1 cellular context compared by ENCODE assay signal in the genomic region with DNA sequence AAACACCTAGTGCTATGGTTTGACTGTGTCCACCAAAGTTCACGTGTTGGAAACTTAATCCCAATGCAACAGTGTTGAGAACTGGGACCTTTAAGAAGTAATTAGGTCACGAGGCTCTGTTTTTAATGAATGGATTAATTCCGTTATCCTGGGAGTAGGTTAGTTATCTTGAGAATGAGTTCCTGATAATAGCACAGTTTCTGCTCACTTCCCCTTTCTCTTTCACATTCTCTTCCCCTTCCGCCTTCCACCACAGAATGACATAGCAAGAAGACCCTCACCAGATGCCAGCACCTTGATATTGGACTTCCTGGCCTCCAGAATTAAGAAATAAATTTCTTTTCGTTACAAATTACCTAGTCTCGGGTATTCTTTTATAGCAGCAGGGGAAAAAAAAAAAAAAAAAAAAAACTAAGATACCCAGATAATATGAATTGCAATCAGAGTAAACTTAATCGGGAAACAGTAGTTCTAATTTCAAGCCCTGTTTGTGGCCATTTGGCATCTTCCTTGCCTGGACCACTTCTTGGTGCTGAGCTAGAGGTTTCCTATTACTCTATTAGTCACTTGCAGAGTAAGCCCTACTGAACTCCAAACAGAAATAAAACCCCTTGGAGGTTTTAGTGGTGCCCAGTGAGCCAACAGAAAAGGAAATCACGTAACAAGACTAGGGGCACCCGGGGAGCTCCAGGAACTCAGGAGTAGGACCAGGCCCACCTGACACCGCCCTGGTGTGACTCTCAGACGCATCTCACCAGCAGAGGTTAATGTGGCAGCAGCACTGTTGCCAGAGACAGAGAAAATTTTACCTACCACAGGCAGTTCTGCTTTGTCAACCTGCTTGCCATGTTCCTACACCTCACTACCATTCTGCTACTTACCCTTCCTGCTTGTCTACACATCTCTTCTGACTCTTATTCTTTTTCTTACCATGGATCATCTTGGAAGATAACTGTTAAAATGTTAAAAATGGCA.
TF ChIP-seq lines count a peak whose summit lies in the region.

No MANE protein-coding gene starts in this region.

TF ChIP-seq in IMR-90, 13 proteins besides CTCF, POLR2A, EP300 and RAD21 (continued from another document):
- TF ChIP-seq, protein P1, sequence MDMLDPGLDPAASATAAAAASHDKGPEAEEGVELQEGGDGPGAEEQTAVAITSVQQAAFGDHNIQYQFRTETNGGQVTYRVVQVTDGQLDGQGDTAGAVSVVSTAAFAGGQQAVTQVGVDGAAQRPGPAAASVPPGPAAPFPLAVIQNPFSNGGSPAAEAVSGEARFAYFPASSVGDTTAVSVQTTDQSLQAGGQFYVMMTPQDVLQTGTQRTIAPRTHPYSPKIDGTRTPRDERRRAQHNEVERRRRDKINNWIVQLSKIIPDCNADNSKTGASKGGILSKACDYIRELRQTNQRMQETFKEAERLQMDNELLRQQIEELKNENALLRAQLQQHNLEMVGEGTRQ (IDR thresholded peaks at IDR 0.05; ENCODE audit: low read depth, low read length) = no peak
- TF ChIP-seq, protein P2, sequence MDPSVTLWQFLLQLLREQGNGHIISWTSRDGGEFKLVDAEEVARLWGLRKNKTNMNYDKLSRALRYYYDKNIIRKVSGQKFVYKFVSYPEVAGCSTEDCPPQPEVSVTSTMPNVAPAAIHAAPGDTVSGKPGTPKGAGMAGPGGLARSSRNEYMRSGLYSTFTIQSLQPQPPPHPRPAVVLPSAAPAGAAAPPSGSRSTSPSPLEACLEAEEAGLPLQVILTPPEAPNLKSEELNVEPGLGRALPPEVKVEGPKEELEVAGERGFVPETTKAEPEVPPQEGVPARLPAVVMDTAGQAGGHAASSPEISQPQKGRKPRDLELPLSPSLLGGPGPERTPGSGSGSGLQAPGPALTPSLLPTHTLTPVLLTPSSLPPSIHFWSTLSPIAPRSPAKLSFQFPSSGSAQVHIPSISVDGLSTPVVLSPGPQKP (IDR thresholded peaks at IDR 0.05; ENCODE audit: borderline replicate concordance, low read depth, low read length) = no peak
- no peak for TF ChIP-seq MAZ (IDR thresholded peaks at IDR 0.05; ENCODE audit: borderline replicate concordance, low read depth, low read length)
TF ChIP-seq in IMR-90: peak in this region for 0.
